Comparison of ENCODE assay signal across 20 cellular contexts in genomic region chr5:3601060-3601710, GRCh38. TPM values are rescaled to one million over a fixed set of nuclear protein-coding genes. Genes with fewer than 3 reads are reported as not detected.
DNase-seq lines count a peak whose midpoint lies in the region; ATAC-seq and TF ChIP-seq lines count a peak whose summit lies in the region.
"Had no signal": no experiment of that assay in that cellular context is flagged by ENCODE, and none has a peak within 500 bp of the region (broad histone marks: within the 10 kb centered on the region; RNA-seq: fewer than 3 reads in every experiment).

No MANE protein-coding gene starts in this region.

- DNase-seq in natural killer cell (no peak), chondrocyte (ENCODE audit: low spot score) (no peak), lower lobe of right lung (no peak), ecto neural progenitor cell (ENCODE audit: low spot score) (no peak), T-cell (no peak), PC-9 (no peak)
- no peak for DNase-seq in natural killer cell treated with Interleukin-12 subunit alpha and Interleukin-12 subunit beta and Interleukin-15 and Interleukin-18, amount 100 ng/mL, for 72 hours (ENCODE audit: low spot score)
- DNase-seq: activated CD4-positive, alpha-beta T cell treated with anti-CD3 and anti-CD28 coated beads for 1 hour; activated T-cell treated with anti-CD3 and anti-CD28 coated beads for 4 hours; DMS 273 treated with DMSO at 0.1 percent for 48 hours; NCI-H1436 treated with DMSO at 0.1 percent for 48 hours; posterior cingulate gyrus; Right ventricle myocardium superior; T-helper 17 cell had no signal

- H3K79me2 ChIP-seq in PC-9 (ENCODE audit: low read depth) = no peaks in the 10 kb centered on the region

- H3K27ac ChIP-seq in lower lobe of right lung = no peak overlapping the region
- H3K27ac ChIP-seq in PC-9 = no peak overlapping the region
- H3K27ac ChIP-seq: gastroesophageal sphincter had no signal

- H3K4me1 ChIP-seq in lower lobe of right lung (peaks cover 16% of the 10 kb centered on the region), PC-9 (replicated peaks; ENCODE audit: insufficient read depth) (no peaks in the 10 kb centered on the region)

- H3K4me3 ChIP-seq in lower lobe of right lung = peak overlapping the region; percentile 19
- no peak overlapping the region for H3K4me3 ChIP-seq in PC-9

- no peaks in the 10 kb centered on the region for H4K20me1 ChIP-seq in PC-9 (ENCODE audit: insufficient read depth)

- peaks cover 10 to 14% of the 10 kb centered on the region in 2 donors for H3K4me1 Mint-ChIP-seq in natural killer cell
- peaks cover 0 to 13% of the 10 kb centered on the region in 2 donors for H3K4me1 Mint-ChIP-seq in natural killer cell treated with Interleukin-12 subunit alpha and Interleukin-12 subunit beta and Interleukin-15 and Interleukin-18, amount 100 ng/mL, for 72 hours (ENCODE audit: low read depth in 2 of 2)
- H3K4me1 Mint-ChIP-seq in chondrocyte (ENCODE audit: low read depth) = peaks cover 25% of the 10 kb centered on the region
- H3K4me1 Mint-ChIP-seq in T-cell = peaks cover 8 to 12% (median 10%) of the 10 kb centered on the region in 3 donors
- H3K4me1 Mint-ChIP-seq: central memory CD8-positive, alpha-beta T cell; T-helper 17 cell had no signal

- H3K4me2 ChIP-seq in PC-9 = no peak overlapping the region

- ATAC-seq in natural killer cell (no peak), lower lobe of right lung (no peak), HG03095 (IDR thresholded peaks at IDR 0.05; ENCODE audit: unreplicated experiment) (no peak), T-cell (replicated peaks in 1 of 4) (no peak)
- no peak for ATAC-seq in natural killer cell treated with Interleukin-12 subunit alpha and Interleukin-12 subunit beta and Interleukin-15 and Interleukin-18, amount 100 ng/mL, for 72 hours
- ATAC-seq: gastroesophageal sphincter, T-helper 17 cell had no signal

- no TSS peak for BruUV-seq in PC-9 (replicated peaks; lab: Mats Ljungman, UMichigan)

- H3K9me2 ChIP-seq in PC-9 (ENCODE audit: insufficient read depth) = no peaks in the 10 kb centered on the region

- peaks cover 97% of the 10 kb centered on the region for H3K27me3 ChIP-seq in lower lobe of right lung (ENCODE audit: low read depth)
- H3K27me3 ChIP-seq in PC-9 (ENCODE audit: insufficient read depth, low read depth) = peaks cover 24% of the 10 kb centered on the region

- no peak overlapping the region for H3K27ac Mint-ChIP-seq in natural killer cell
- H3K27ac Mint-ChIP-seq in natural killer cell treated with Interleukin-12 subunit alpha and Interleukin-12 subunit beta and Interleukin-15 and Interleukin-18, amount 100 ng/mL, for 72 hours = no peak overlapping the region
- H3K27ac Mint-ChIP-seq in chondrocyte (ENCODE audit: unreplicated experiment) = no peak overlapping the region
- no peak overlapping the region for H3K27ac Mint-ChIP-seq in T-cell
- H3K27ac Mint-ChIP-seq: activated naive CD8-positive, alpha-beta T cell; B cell; T-helper 17 cell had no signal

- CTCF ChIA-PET in T-cell (lab: Charles Lee) (no interaction called here), PC-9 (lab: Charles Lee) (no interaction called here)

- POLR2A ChIA-PET in T-cell (lab: Charles Lee) (interaction anchor here in 1 of 2 donors (0.6 kb wide), 1 partner anchor 315 kb away, joined by 4 read pairs; no protein-coding TSS in a partner anchor), PC-9 (lab: Charles Lee; ENCODE audit: unreplicated experiment) (no interaction called here)

- intact Hi-C loops in natural killer cell (cut with micrococcal nuclease) = no loop called here
- intact Hi-C loops in lower lobe of right lung (cut with DNase I) = no loop called here
- intact Hi-C loops in PC-9 (cut with micrococcal nuclease; ENCODE audit: unreplicated experiment) = no loop called here

- no peak overlapping the region for H2AFZ ChIP-seq in PC-9

- H3K9me3 ChIP-seq in lower lobe of right lung (no peaks in the 10 kb centered on the region), PC-9 (ENCODE audit: insufficient read depth, low read depth) (0 out of 2 replicates have a peak, but pooled peaks cover 7% of the 10 kb centered on the region)
- H3K9me3 ChIP-seq: gastroesophageal sphincter had no signal

- H3K4me3 Mint-ChIP-seq in natural killer cell (peak overlapping the region; percentile 74), chondrocyte (ENCODE audit: unreplicated experiment) (peak overlapping the region; percentile 19), T-cell (peak overlapping the region in 1 of 3 donors; percentile 11)
- H3K4me3 Mint-ChIP-seq in natural killer cell treated with Interleukin-12 subunit alpha and Interleukin-12 subunit beta and Interleukin-15 and Interleukin-18, amount 100 ng/mL, for 72 hours = no peak overlapping the region
- H3K4me3 Mint-ChIP-seq: B cell; central memory CD8-positive, alpha-beta T cell; T-helper 17 cell had no signal

- TF ChIP-seq CTCF in natural killer cell (IDR thresholded peaks at IDR 0.05) (no peak), chondrocyte (IDR thresholded peaks at IDR 0.05) (no peak), lower lobe of right lung (IDR thresholded peaks at IDR 0.05) (no peak), PC-9 (conservative IDR thresholded peaks at IDR 0.05) (no peak)

- H3K36me3 Mint-ChIP-seq in natural killer cell (peaks cover 11% of the 10 kb centered on the region), chondrocyte (ENCODE audit: low read depth) (peaks cover 7% of the 10 kb centered on the region), T-cell (no peaks in the 10 kb centered on the region)
- H3K36me3 Mint-ChIP-seq in natural killer cell treated with Interleukin-12 subunit alpha and Interleukin-12 subunit beta and Interleukin-15 and Interleukin-18, amount 100 ng/mL, for 72 hours = peaks cover 11% of the 10 kb centered on the region
- H3K36me3 Mint-ChIP-seq: activated naive CD8-positive, alpha-beta T cell had no signal

- H3F3A ChIP-seq in PC-9 (ENCODE audit: insufficient read depth, low read depth) = no peaks in the 10 kb centered on the region

- H3K36me3 ChIP-seq in lower lobe of right lung = no peaks in the 10 kb centered on the region
- no peaks in the 10 kb centered on the region for H3K36me3 ChIP-seq in PC-9 (ENCODE audit: low read depth)
- H3K36me3 ChIP-seq: gastroesophageal sphincter had no signal

- H3K9me3 Mint-ChIP-seq in natural killer cell = no peaks in the 10 kb centered on the region
- no peaks in the 10 kb centered on the region for H3K9me3 Mint-ChIP-seq in natural killer cell treated with Interleukin-12 subunit alpha and Interleukin-12 subunit beta and Interleukin-15 and Interleukin-18, amount 100 ng/mL, for 72 hours
- H3K9me3 Mint-ChIP-seq in chondrocyte (ENCODE audit: low read depth) = no peaks in the 10 kb centered on the region
- H3K9me3 Mint-ChIP-seq in T-cell = no peaks in the 10 kb centered on the region

- H3K27me3 Mint-ChIP-seq in natural killer cell (ENCODE audit: low read depth in 2 of 2) (peaks cover 69 to 70% of the 10 kb centered on the region in 2 donors), chondrocyte (ENCODE audit: low read depth) (peaks cover 25% of the 10 kb centered on the region), T-cell (peaks cover 50 to 68% of the 10 kb centered on the region in 2 donors)
- H3K27me3 Mint-ChIP-seq in natural killer cell treated with Interleukin-12 subunit alpha and Interleukin-12 subunit beta and Interleukin-15 and Interleukin-18, amount 100 ng/mL, for 72 hours = peaks cover 48 to 49% of the 10 kb centered on the region in 2 donors

RNA-seq across cellular contexts. Expression of gene IRX1, which starts 5.6 kb away (rescaled TPM):
- total RNA-seq in natural killer cell (not detected), chondrocyte (2.3 to 9.8 TPM (median 2.9 TPM) in 3 replicates), lower lobe of right lung (6.0 TPM), T-cell (not detected), PC-9 (2021) (not detected in 2 replicates)
- not detected for total RNA-seq in natural killer cell treated with Interleukin-12 subunit alpha and Interleukin-12 subunit beta and Interleukin-15 and Interleukin-18, amount 100 ng/mL, for 72 hours
- total RNA-seq: B cell, mucosa of gallbladder, T-helper 17 cell had no signal
